8 cellular contexts compared by ENCODE assay signal in genomic region chr10:33333260-33334169, GRCh38. TPM values are rescaled to one million over a fixed set of nuclear protein-coding genes. Genes with fewer than 3 reads are reported as not detected.
DNase-seq lines count a peak whose midpoint lies in the region; ATAC-seq, FAIRE-seq and TF ChIP-seq lines count a peak whose summit lies in the region.

No MANE protein-coding gene starts in this region.

- H3K27me3 ChIP-seq in ACC112 (ENCODE audit: insufficient read depth, low read length): no peaks in the 10 kb centered on the region
- no peaks in the 10 kb centered on the region for H3K27me3 ChIP-seq in muscle layer of colon (ENCODE audit: control insufficient read depth in 1 of 2, insufficient read depth in 2 of 2, low read length in 2 of 2)

- peak overlapping the region; percentile 12 for H2AFZ ChIP-seq in ACC112 (ENCODE audit: low read length, unreplicated experiment)

- H3K79me2 ChIP-seq in ACC112 (ENCODE audit: control insufficient read depth, insufficient read depth, low read length, unreplicated experiment): peaks cover 88% of the 10 kb centered on the region

- DNase-seq in GM19239 (ENCODE audit: insufficient read length, low spot score) (no peak), RPMI7951 (ENCODE audit: low read depth) (peak; percentile 47), choroid plexus epithelial cell (ENCODE audit: low read depth) (peak; percentile 47), cerebellar cortex (ENCODE audit: low spot score) (no peak)

- H3K36me3 ChIP-seq in ACC112 (ENCODE audit: insufficient read depth, low read length) (peaks cover 45% of the 10 kb centered on the region), muscle layer of colon (ENCODE audit: insufficient read depth, low read length) (no peaks in the 10 kb centered on the region)

- FAIRE-seq in GM19239 (lab: Jason Lieb, UNC): peak; percentile 80

- H3K4me3 ChIP-seq in ACC112 (ENCODE audit: low read depth, low read length): peak overlapping the region; percentile 96
- peak overlapping the region; percentile 94 for H3K4me3 ChIP-seq in choroid plexus epithelial cell (ENCODE audit: low read depth, low read length)
- peak overlapping the region; percentile 66 to 82 for H3K4me3 ChIP-seq in muscle layer of colon (ENCODE audit: low read depth in 1 of 2, low read length in 2 of 2)

- no peak for TF ChIP-seq CTCF in choroid plexus epithelial cell (conservative IDR thresholded peaks at IDR 0.05; ENCODE audit: low read depth, low read length)

- ATAC-seq in GM18520 (IDR thresholded peaks at IDR 0.05; ENCODE audit: unreplicated experiment): no peak
- ATAC-seq in HG03045 (IDR thresholded peaks at IDR 0.05; ENCODE audit: unreplicated experiment): no peak

- peak overlapping the region; percentile 39 for H3K9ac ChIP-seq in muscle layer of colon (ENCODE audit: low read length)

- H3K27ac ChIP-seq in ACC112 (ENCODE audit: low read depth, low read length) (peak overlapping the region; percentile 85), muscle layer of colon (ENCODE audit: low read depth, low read length) (peak overlapping the region; percentile 80)

- H3K4me1 ChIP-seq in ACC112 (ENCODE audit: control insufficient read depth, insufficient read depth, low read length, unreplicated experiment) (peaks cover 29% of the 10 kb centered on the region), muscle layer of colon (ENCODE audit: insufficient read depth, low read length) (peaks cover 15% of the 10 kb centered on the region)

- no peaks in the 10 kb centered on the region for H3K9me3 ChIP-seq in muscle layer of colon (ENCODE audit: low read length)

RNA-seq across cellular contexts. Expression of gene NRP1, which starts 1.0 kb away (rescaled TPM):
- total RNA-seq in RPMI7951 (2014; rRNA removed; shearing (Covaris generic)): 308 and 390 TPM in 2 replicates

Comparison
In these comparisons a context has a peak if more than half of its experiments do, and no peak if none do; other contexts are left out.
1. DNase-seq: peak in RPMI7951 (single experiment) and choroid plexus epithelial cell (single experiment); none in GM19239 (single experiment) and cerebellar cortex (single experiment).
2. Peak in every context shown above with its lines, with median percentiles within 50 percentile points of each other: H3K4me3 ChIP-seq.